12 cellular contexts compared by ENCODE assay signal in the genomic region with DNA sequence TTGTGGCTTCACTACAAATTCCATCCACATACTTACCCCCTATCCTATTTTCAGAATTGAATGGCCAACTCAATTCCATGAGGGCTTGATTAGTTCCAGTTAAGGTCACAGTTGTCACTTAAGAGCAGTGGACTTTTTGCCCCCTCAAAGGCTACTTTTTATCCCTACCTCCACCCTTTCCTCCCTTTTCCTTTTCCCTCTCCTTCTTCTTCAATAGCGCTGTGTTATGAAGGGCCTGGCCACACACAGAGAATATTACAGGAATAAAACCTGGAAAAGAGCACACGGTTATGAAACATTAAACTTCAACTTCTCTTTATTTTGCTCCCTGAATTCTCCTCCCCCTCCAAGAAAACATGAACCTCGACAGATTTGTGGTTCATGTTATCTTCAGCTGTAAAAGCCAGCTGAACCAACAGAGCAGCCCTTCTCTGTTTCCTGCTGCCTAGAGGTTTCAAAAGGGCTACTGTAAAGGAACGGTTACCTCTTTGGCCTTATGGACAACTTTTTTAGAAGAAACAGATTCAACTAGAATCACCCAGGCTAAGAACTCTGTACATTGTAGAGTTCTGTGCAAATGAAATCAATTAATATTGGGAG.
DNase-seq lines count a peak whose midpoint lies in the region; ATAC-seq and TF ChIP-seq lines count a peak whose summit lies in the region.
"Had no signal": no experiment of that assay in that cellular context is flagged by ENCODE, and none has a peak within 500 bp of the region (broad histone marks: within the 10 kb centered on the region; RNA-seq: fewer than 3 reads in every experiment).

No MANE protein-coding gene starts in this region.

- peaks cover 20% of the 10 kb centered on the region for H3K4me1 ChIP-seq in body of pancreas

- no peak overlapping the region for H3K4me3 ChIP-seq in body of pancreas
- H3K4me3 ChIP-seq: lower lobe of right lung had no signal

- H3K36me3 Mint-ChIP-seq in activated CD4-positive, alpha-beta T cell treated with anti-CD3 and anti-CD28 coated beads for 36 hours (ENCODE audit: low read depth), result no peaks in the 10 kb centered on the region
- H3K36me3 Mint-ChIP-seq in nephron progenitor cell (ENCODE audit: low read depth), result no peaks in the 10 kb centered on the region

- H3K9me3 ChIP-seq in body of pancreas, result no peaks in the 10 kb centered on the region
- H3K9me3 ChIP-seq: lower lobe of right lung had no signal

- H3K36me3 ChIP-seq in body of pancreas (replicated peaks in 1 of 2; ENCODE audit: insufficient read depth in 1 of 2, low read depth in 2 of 2), result no peaks in the 10 kb centered on the region
- H3K36me3 ChIP-seq: lower lobe of right lung had no signal

- H3K27me3 ChIP-seq in body of pancreas, result no peaks in the 10 kb centered on the region

- ATAC-seq in activated CD4-positive, alpha-beta T cell treated with anti-CD3 and anti-CD28 coated beads for 36 hours, result no peak
- peak; percentile 77 for ATAC-seq in body of pancreas
- ATAC-seq: HepG2, lower lobe of right lung had no signal

- H3K4me1 Mint-ChIP-seq in activated CD4-positive, alpha-beta T cell treated with anti-CD3 and anti-CD28 coated beads for 36 hours, result peaks cover 73% of the 10 kb centered on the region
- H3K4me1 Mint-ChIP-seq in nephron progenitor cell, result peaks cover 69% of the 10 kb centered on the region

- peak overlapping the region in 2 of 4 donors; percentile 4 to 59 for H3K27ac ChIP-seq in body of pancreas
- H3K27ac ChIP-seq: lower lobe of right lung had no signal

- H3K27me3 Mint-ChIP-seq in activated CD4-positive, alpha-beta T cell treated with anti-CD3 and anti-CD28 coated beads for 36 hours, result no peaks in the 10 kb centered on the region
- H3K27me3 Mint-ChIP-seq in nephron progenitor cell (ENCODE audit: low read depth, poor library complexity), result no peaks in the 10 kb centered on the region

- DNase-seq in activated CD4-positive, alpha-beta T cell treated with anti-CD3 and anti-CD28 coated beads for 36 hours, result no peak
- no peak for DNase-seq in activated CD4-positive, alpha-beta T cell treated with anti-CD3 and anti-CD28 coated beads for 4 hours
- peak; percentile 27 for DNase-seq in MV-4-11 (lab: John Stamatoyannopoulos, UW)
- peak; percentile 13 to 58 (median 34) for DNase-seq in body of pancreas
- DNase-seq in nephron progenitor cell, result no peak
- DNase-seq in SW480 (ENCODE audit: low spot score), result no peak
- no peak for DNase-seq in NCI-H187 (lab: John Stamatoyannopoulos, UW)
- DNase-seq in ecto neural progenitor cell (ENCODE audit: low spot score), result no peak
- DNase-seq: COR-L47, lower lobe of right lung, NCI-H1436 had no signal

- TF ChIP-seq POLR2A in body of pancreas (IDR thresholded peaks at IDR 0.05), result no peak

- H3K27ac Mint-ChIP-seq in activated CD4-positive, alpha-beta T cell treated with anti-CD3 and anti-CD28 coated beads for 36 hours, result peak overlapping the region; percentile 9
- peak overlapping the region; percentile 91 for H3K27ac Mint-ChIP-seq in nephron progenitor cell

- POLR2A ChIA-PET in activated CD4-positive, alpha-beta T cell treated with anti-CD3 and anti-CD28 coated beads for 36 hours (lab: Charles Lee), result interaction anchor here (0.7 kb wide), 1 partner anchor 365 kb away, joined by 4 read pairs; the partner anchor contains the start of gene LEF1

- peaks cover 1% of the 10 kb centered on the region for H3K9me3 Mint-ChIP-seq in activated CD4-positive, alpha-beta T cell treated with anti-CD3 and anti-CD28 coated beads for 36 hours (ENCODE audit: low read depth)
- no peaks in the 10 kb centered on the region for H3K9me3 Mint-ChIP-seq in nephron progenitor cell

- WGBS in body of pancreas, 2 donors, result 19 to 29% methylated on average over 4 of the region's 4 CpGs

- intact Hi-C loops in activated CD4-positive, alpha-beta T cell treated with anti-CD3 and anti-CD28 coated beads for 36 hours (cut with DNase I, micrococcal nuclease), result loop anchor here in 1 of 2 experiments (5.0 kb wide), 1 partner anchor 84 kb away; no protein-coding TSS in a partner anchor
- intact Hi-C loops in body of pancreas (cut with DNase I), result no loop called here

- CTCF ChIA-PET in activated CD4-positive, alpha-beta T cell treated with anti-CD3 and anti-CD28 coated beads for 36 hours (lab: Charles Lee), result no interaction called here

- no peak overlapping the region for H3K4me3 Mint-ChIP-seq in activated CD4-positive, alpha-beta T cell treated with anti-CD3 and anti-CD28 coated beads for 36 hours
- peak overlapping the region; percentile 44 for H3K4me3 Mint-ChIP-seq in nephron progenitor cell

- TF ChIP-seq CTCF in body of pancreas (IDR thresholded peaks at IDR 0.05) (no peak), nephron progenitor cell (IDR thresholded peaks at IDR 0.05) (no peak)

Comparison
In these comparisons a context has a peak if more than half of its experiments do, and no peak if none do; other contexts are left out.
1. DNase-seq: peak in MV-4-11 (single experiment) and body of pancreas (4 of 4); none in activated CD4-positive, alpha-beta T cell treated with anti-CD3 and anti-CD28 coated beads for 36 hours (single experiment), activated CD4-positive, alpha-beta T cell treated with anti-CD3 and anti-CD28 coated beads for 4 hours (0 of 2), nephron progenitor cell (single experiment), SW480 (single experiment), NCI-H187 (0 of 2) and ecto neural progenitor cell (single experiment).